In the genomic region with DNA sequence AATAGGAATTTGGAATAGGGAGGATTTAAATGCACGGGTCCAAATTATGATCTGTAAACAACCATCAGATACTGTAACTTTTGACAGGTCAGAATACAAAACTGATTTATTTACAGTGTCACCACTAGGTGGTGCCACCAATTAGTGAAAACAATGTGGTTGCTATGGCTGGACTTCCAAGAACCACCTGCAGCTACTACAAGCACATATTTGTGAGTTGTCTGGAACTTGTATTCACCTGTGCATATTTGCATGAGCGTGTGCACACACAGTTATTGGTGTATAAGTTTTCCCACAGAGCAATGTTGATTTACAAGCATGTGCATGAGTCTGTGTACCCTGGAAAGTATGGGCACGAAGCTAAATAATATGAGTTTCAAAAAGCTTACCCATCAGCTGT, we compare ENCODE assay signal across 9 cellular contexts. TPM values are rescaled to one million over a fixed set of nuclear protein-coding genes. Genes with fewer than 3 reads are reported as not detected.
DNase-seq lines count a peak whose midpoint lies in the region; ATAC-seq, FAIRE-seq and TF ChIP-seq lines count a peak whose summit lies in the region.
"Had no signal": no experiment of that assay in that cellular context is flagged by ENCODE, and none has a peak within 500 bp of the region (broad histone marks: within the 10 kb centered on the region; RNA-seq: fewer than 3 reads in every experiment).

No MANE protein-coding gene starts in this region.

- H3K79me2 ChIP-seq in H9 (ENCODE audit: insufficient read depth, low read length) = no peaks in the 10 kb centered on the region

- no peak overlapping the region for H3K14ac ChIP-seq in H9 (ENCODE audit: insufficient read depth, low read length)

- no peak overlapping the region for H4K8ac ChIP-seq in H9 (replicated peaks; ENCODE audit: insufficient read length, low read depth, low read length)

- DNase-seq in DMS 273 (lab: John Stamatoyannopoulos, UW; ENCODE audit: unreplicated experiment) = peak; percentile 74
- no peak for DNase-seq in DMS 273 treated with DMSO at 0.1 percent for 48 hours (lab: John Stamatoyannopoulos, UW)
- no peak for DNase-seq in H9
- peak; percentile 76 for DNase-seq in NCI-H748 (lab: John Stamatoyannopoulos, UW; ENCODE audit: unreplicated experiment)
- peak; percentile 63 for DNase-seq in amniotic epithelial cell (ENCODE audit: low read depth)
- no peak for DNase-seq in thoracic aorta (ENCODE audit: low spot score)

- H2AK5ac ChIP-seq in H9 (ENCODE audit: insufficient read length, low read length) = no peak overlapping the region

- H3K27me3 ChIP-seq in H9 (ENCODE audit: insufficient read depth, low read length) = no peaks in the 10 kb centered on the region
- no peaks in the 10 kb centered on the region for H3K27me3 ChIP-seq in thoracic aorta (replicated peaks; ENCODE audit: insufficient read depth)
- H3K27me3 ChIP-seq: BLaER1 had no signal

- H3K36me3 Mint-ChIP-seq in H9 (ENCODE audit: insufficient read depth in 1 of 3, low read depth in 3 of 3) = no peaks in the 10 kb centered on the region

- no peaks in the 10 kb centered on the region for H3K79me1 ChIP-seq in H9 (ENCODE audit: insufficient read depth, low read depth, low read length, poor library complexity, severe bottlenecking)

- H2BK12ac ChIP-seq in H9 (ENCODE audit: insufficient read length, low read depth, low read length) = no peak overlapping the region

- H3K56ac ChIP-seq in H9 (ENCODE audit: insufficient read length, low read depth, low read length) = no peak overlapping the region

- H3K9me3 ChIP-seq in H9 (ENCODE audit: control insufficient read depth, low read depth, low read length) = no peaks in the 10 kb centered on the region
- H3K9me3 ChIP-seq in thoracic aorta = no peaks in the 10 kb centered on the region
- H3K9me3 ChIP-seq: BLaER1 had no signal

- H3K4me2 ChIP-seq in H9 (ENCODE audit: insufficient read depth, insufficient read length, low read length) = no peak overlapping the region
- H3K4me2 ChIP-seq: BLaER1 had no signal

- no peaks in the 10 kb centered on the region for H3K23me2 ChIP-seq in H9 (ENCODE audit: insufficient read length, low read depth, low read length, poor library complexity, severe bottlenecking)

- H3K27ac Mint-ChIP-seq in H9 = no peak overlapping the region

- H2BK120ac ChIP-seq in H9 (ENCODE audit: low read depth, low read length, poor library complexity, severe bottlenecking) = no peak overlapping the region

- H2BK5ac ChIP-seq in H9 (ENCODE audit: insufficient read length, low read length) = no peak overlapping the region

- H3K4me1 Mint-ChIP-seq in H9 = peaks cover 21 to 25% of the 10 kb centered on the region in 2 experiments

- H2BK20ac ChIP-seq in H9 (ENCODE audit: low read depth, low read length, poor library complexity, severe bottlenecking) = no peak overlapping the region

- FAIRE-seq in islet of Langerhans (lab: Jason Lieb, UNC) = peak; percentile 96

- no peak overlapping the region for H3K23ac ChIP-seq in H9 (ENCODE audit: insufficient read length, low read depth, low read length)

- no peak overlapping the region for H3K18ac ChIP-seq in H9 (ENCODE audit: insufficient read length, low read depth, low read length)

- no peaks in the 10 kb centered on the region for H3K9me3 Mint-ChIP-seq in H9

- no peak overlapping the region for H2BK15ac ChIP-seq in H9 (ENCODE audit: low read depth, low read length)

- no peak overlapping the region for H4K5ac ChIP-seq in H9 (ENCODE audit: insufficient read length, low read depth, low read length)

- no CpG with 5 or more reads among the region's 3 CpGs for WGBS in H9 (ENCODE audit: extremely low coverage, insufficient read length, low lambda C conversion rate)

- ATAC-seq in thoracic aorta (ENCODE audit: insufficient number of reproducible peaks, low FRiP score, low read depth) = no peak
- ATAC-seq in HG02870 (IDR thresholded peaks at IDR 0.05; ENCODE audit: unreplicated experiment) = no peak

- H3K27me3 Mint-ChIP-seq in H9 (ENCODE audit: low read depth) = peaks cover 8% of the 10 kb centered on the region

- H3K36me3 ChIP-seq in thoracic aorta = no peaks in the 10 kb centered on the region
- H3K36me3 ChIP-seq: BLaER1 had no signal

- H2AFZ ChIP-seq in H9 (ENCODE audit: low read length) = no peak overlapping the region

- TF ChIP-seq CTCF in H9 (conservative IDR thresholded peaks at IDR 0.05) (peak; percentile 83), thoracic aorta (IDR thresholded peaks at IDR 0.05) (peak; percentile 84)

- no peak overlapping the region for H3T11ph ChIP-seq in H9 (ENCODE audit: low read length)

- no peak overlapping the region for H3K9ac ChIP-seq in H9 (ENCODE audit: extremely low read depth, insufficient read length, low read length)
- H3K9ac ChIP-seq: BLaER1 had no signal

- no peak overlapping the region for H3K4ac ChIP-seq in H9 (ENCODE audit: low read depth, low read length)

- H3K27ac ChIP-seq in H9 (ENCODE audit: insufficient read length, low read depth, low read length) (no peak overlapping the region), thoracic aorta (no peak overlapping the region)
- H3K27ac ChIP-seq: BLaER1 had no signal

- H3K4me1 ChIP-seq in H9 (ENCODE audit: insufficient read depth, low read length) = peaks cover 5% of the 10 kb centered on the region; the same call in 1 of the 2 replicates
- H3K4me1 ChIP-seq in thoracic aorta (ENCODE audit: control insufficient read depth in 1 of 2, low read depth in 2 of 2) = peaks cover 35 to 48% of the 10 kb centered on the region in 2 donors

- no peak overlapping the region for H4K91ac ChIP-seq in H9 (ENCODE audit: insufficient read length, low read depth, low read length)

- H3K4me3 Mint-ChIP-seq in H9 = no peak overlapping the region

- no peaks in the 10 kb centered on the region for H4K20me1 ChIP-seq in H9 (ENCODE audit: control insufficient read depth, insufficient read depth, insufficient read length)
- H4K20me1 ChIP-seq: BLaER1 had no signal

- H3K4me3 ChIP-seq in thoracic aorta = no peak overlapping the region
- H3K4me3 ChIP-seq: BLaER1 had no signal

RNA-seq across cellular contexts. Expression of a gene that starts 3.0 kb away (rescaled TPM):
- total RNA-seq in H9 (2021) (not detected in 2 replicates), thoracic aorta (10 to 100 TPM; 20.4 to 23.6 TPM)

RNA-seq across cellular contexts. Expression of a gene that starts 6.2 kb away (rescaled TPM):
- 0.26 TPM in 1 of 2 replicates, not detected in the other for total RNA-seq in H9 (2021)
- 1 to 10 TPM; 3.2 to 4.9 TPM for total RNA-seq in thoracic aorta

RNA-seq across cellular contexts. Expression of a gene that starts 32.8 kb away (rescaled TPM):
- total RNA-seq in H9 (2021) (not detected in 2 replicates), thoracic aorta (not detected)

RNA-seq across cellular contexts. Expression of a gene that starts 54.9 kb away (rescaled TPM):
- total RNA-seq in H9 (2021) = not detected in 2 replicates
- not detected for total RNA-seq in thoracic aorta

Comparison
In these comparisons a context has a peak if more than half of its experiments do, and no peak if none do; other contexts are left out.
1. DNase-seq: peak in DMS 273 (single experiment), NCI-H748 (single experiment) and amniotic epithelial cell (single experiment); none in DMS 273 treated with DMSO at 0.1 percent for 48 hours (single experiment), H9 (single experiment) and thoracic aorta (single experiment).
2. RNA of a gene that starts 3.0 kb away (total RNA-seq): 20.4 to 23.6 TPM in thoracic aorta; not detected in H9; every median in the first group is over 10 times any median in the second.